ENCODE assay signal across 18 cellular contexts in the genomic region with DNA sequence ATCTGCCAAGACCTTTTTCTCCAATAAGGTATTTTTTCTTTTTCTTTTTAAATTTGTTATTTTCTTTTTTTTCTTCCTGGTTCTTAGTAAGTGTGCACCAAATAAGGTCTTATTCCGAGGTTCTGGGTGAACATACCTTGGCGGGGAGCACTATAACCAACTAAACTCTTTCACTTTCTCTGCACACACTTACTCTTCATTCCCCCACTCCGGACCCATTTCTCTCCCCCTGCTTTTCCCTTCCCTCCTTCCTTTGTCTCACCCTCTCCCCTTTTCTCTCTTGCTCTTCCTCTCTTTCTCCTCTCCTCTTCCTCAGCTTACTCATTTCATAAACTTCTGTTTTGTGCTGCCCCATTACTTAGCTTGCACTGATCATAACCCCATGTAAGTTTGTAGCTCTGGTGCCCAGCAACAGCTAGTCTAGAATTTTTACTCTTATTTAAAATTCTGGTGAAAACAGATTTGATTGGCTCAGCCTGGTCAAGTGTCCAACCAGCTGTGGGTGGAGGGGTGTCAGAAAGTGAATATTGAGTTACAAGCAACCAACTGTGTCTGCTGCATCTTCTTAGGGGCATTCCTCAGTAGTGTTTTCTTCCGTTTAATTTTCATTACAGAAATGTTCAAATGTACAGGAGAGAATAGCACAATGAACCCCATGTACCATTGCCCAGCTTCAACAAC.
A peak's percentile ranks its signal among the peaks of the same experiment; 100 is the strongest.
DNase-seq lines count a peak whose midpoint lies in the region; ATAC-seq and TF ChIP-seq lines count a peak whose summit lies in the region.
"Had no signal": no experiment of that assay in that cellular context is flagged by ENCODE, and none has a peak within 500 bp of the region (broad histone marks: within the 10 kb centered on the region; RNA-seq: fewer than 3 reads in every experiment).

No MANE protein-coding gene starts in this region.

- no peaks in the 10 kb centered on the region for H3K27me3 Mint-ChIP-seq in activated CD4-positive, alpha-beta memory T cell treated with anti-CD3 and anti-CD28 coated beads, Interleukin-2, amount 10 ng/mL, durations not matched to agents 7 days and 5 days
- H3K27me3 Mint-ChIP-seq in activated CD4-positive, alpha-beta memory T cell treated with anti-CD3 and anti-CD28 coated beads for 36 hours = peaks cover 1% of the 10 kb centered on the region
- H3K27me3 Mint-ChIP-seq in T-cell (no peaks in the 10 kb centered on the region), natural killer cell (ENCODE audit: low read depth in 2 of 2) (no peaks in the 10 kb centered on the region)
- H3K27me3 Mint-ChIP-seq: type B pancreatic cell had no signal

- CTCF ChIA-PET in activated CD4-positive, alpha-beta memory T cell treated with anti-CD3 and anti-CD28 coated beads, Interleukin-2, amount 10 ng/mL, durations not matched to agents 7 days and 5 days (lab: Charles Lee) = no interaction called here
- CTCF ChIA-PET in activated CD4-positive, alpha-beta memory T cell treated with anti-CD3 and anti-CD28 coated beads for 36 hours (lab: Charles Lee) = no interaction called here
- CTCF ChIA-PET in T-cell (lab: Charles Lee) = no interaction called here

- no peak overlapping the region for H3K4ac ChIP-seq in mesendoderm (ENCODE audit: low read depth, low read length)

- H4K5ac ChIP-seq in mesendoderm (ENCODE audit: low read length) = no peak overlapping the region

- ATAC-seq in T-cell (replicated peaks in 1 of 4) = no peak
- ATAC-seq in natural killer cell = no peak
- no peak for ATAC-seq in GM19324 (IDR thresholded peaks at IDR 0.05; ENCODE audit: low FRiP score, unreplicated experiment)
- no peak for ATAC-seq in HG02973 (IDR thresholded peaks at IDR 0.05; ENCODE audit: unreplicated experiment)
- ATAC-seq: left lung had no signal

- in situ Hi-C loops in GM13976 (cut with MboI; ENCODE audit: low sequenced_read_pairs, unreplicated experiment) = no loop called here

- no CpG with 5 or more reads among the region's 4 CpGs for WGBS in mesendoderm (ENCODE audit: extremely low coverage, insufficient coverage, low lambda C conversion rate)

- H2BK15ac ChIP-seq in mesendoderm (replicated peaks; ENCODE audit: low read depth) = no peak overlapping the region

- no peaks in the 10 kb centered on the region for H3K36me3 Mint-ChIP-seq in activated CD4-positive, alpha-beta memory T cell treated with anti-CD3 and anti-CD28 coated beads, Interleukin-2, amount 10 ng/mL, durations not matched to agents 7 days and 5 days (ENCODE audit: low read depth)
- H3K36me3 Mint-ChIP-seq in activated CD4-positive, alpha-beta memory T cell treated with anti-CD3 and anti-CD28 coated beads for 36 hours = no peaks in the 10 kb centered on the region
- H3K36me3 Mint-ChIP-seq in T-cell = no peaks in the 10 kb centered on the region
- H3K36me3 Mint-ChIP-seq in natural killer cell = no peaks in the 10 kb centered on the region
- H3K36me3 Mint-ChIP-seq: type B pancreatic cell had no signal

- no peak overlapping the region for H3K4me2 ChIP-seq in mesendoderm (ENCODE audit: low read length)

- H3K4me1 ChIP-seq in mesendoderm (ENCODE audit: control insufficient read depth, low read depth, low read length) = no peaks in the 10 kb centered on the region
- H3K4me1 ChIP-seq: parathyroid adenoma had no signal

- TF ChIP-seq CTCF in GM13976 (IDR thresholded peaks at IDR 0.05; ENCODE audit: borderline replicate concordance, control extremely low read depth, extremely low read depth, insufficient read depth, missing control alignments) (no peak), natural killer cell (IDR thresholded peaks at IDR 0.05) (no peak)

- H3K9me3 Mint-ChIP-seq in activated CD4-positive, alpha-beta memory T cell treated with anti-CD3 and anti-CD28 coated beads, Interleukin-2, amount 10 ng/mL, durations not matched to agents 7 days and 5 days = no peaks in the 10 kb centered on the region
- H3K9me3 Mint-ChIP-seq in activated CD4-positive, alpha-beta memory T cell treated with anti-CD3 and anti-CD28 coated beads for 36 hours = no peaks in the 10 kb centered on the region
- H3K9me3 Mint-ChIP-seq in T-cell (peaks cover 0 to 4% (median 0%) of the 10 kb centered on the region in 3 donors), natural killer cell (no peaks in the 10 kb centered on the region)

- peaks cover 18% of the 10 kb centered on the region for H3K4me1 Mint-ChIP-seq in activated CD4-positive, alpha-beta memory T cell treated with anti-CD3 and anti-CD28 coated beads, Interleukin-2, amount 10 ng/mL, durations not matched to agents 7 days and 5 days
- peaks cover 13% of the 10 kb centered on the region for H3K4me1 Mint-ChIP-seq in activated CD4-positive, alpha-beta memory T cell treated with anti-CD3 and anti-CD28 coated beads for 36 hours (ENCODE audit: low read depth)
- H3K4me1 Mint-ChIP-seq in T-cell (peaks cover 16 to 31% (median 17%) of the 10 kb centered on the region in 3 donors), natural killer cell (peaks cover 10 to 15% of the 10 kb centered on the region in 2 donors)

- POLR2A ChIA-PET in activated CD4-positive, alpha-beta memory T cell treated with anti-CD3 and anti-CD28 coated beads, Interleukin-2, amount 10 ng/mL, durations not matched to agents 7 days and 5 days (lab: Charles Lee) = interaction anchor here (0.7 kb wide), 1 partner anchor 170 kb away, joined by 3 read pairs; no protein-coding TSS in a partner anchor
- POLR2A ChIA-PET in activated CD4-positive, alpha-beta memory T cell treated with anti-CD3 and anti-CD28 coated beads for 36 hours (lab: Charles Lee) = no interaction called here
- POLR2A ChIA-PET in T-cell (lab: Charles Lee) = interaction anchor here in 1 of 2 donors (0.6 kb wide), 1 partner anchor 500 kb away, joined by 3 read pairs; no protein-coding TSS in a partner anchor

- no peak overlapping the region for H2BK120ac ChIP-seq in mesendoderm (ENCODE audit: low read depth, low read length)

- no peaks in the 10 kb centered on the region for H3K79me2 ChIP-seq in mesendoderm (ENCODE audit: control insufficient read depth, insufficient read depth, low read length)
- H3K79me2 ChIP-seq: parathyroid adenoma had no signal

- no peak overlapping the region for H2BK5ac ChIP-seq in mesendoderm (ENCODE audit: low read length)

- no peak for DNase-seq in activated CD4-positive, alpha-beta memory T cell treated with anti-CD3 and anti-CD28 coated beads, Interleukin-2, amount 10 ng/mL, durations not matched to agents 7 days and 5 days
- DNase-seq in activated CD4-positive, alpha-beta memory T cell treated with anti-CD3 and anti-CD28 coated beads for 36 hours = no peak
- peak; percentile 45 for DNase-seq in GM13976 (ENCODE audit: low spot score)
- no peak for DNase-seq in T-cell
- no peak for DNase-seq in natural killer cell
- DNase-seq in mesendoderm = no peak
- DNase-seq: caudate nucleus; COR-L47; GF-D8; Karpas-422; left lung; NCI-H1436 treated with DMSO at 0.1 percent for 48 hours; NCI-H446; stimulated activated CD4-positive, alpha-beta T cell treated with anti-CD3 and anti-CD28 coated beads, Interleukin-4, amount 100 ng/mL, for 24 hours had no signal

- intact Hi-C loops in activated CD4-positive, alpha-beta memory T cell treated with anti-CD3 and anti-CD28 coated beads for 36 hours (cut with micrococcal nuclease) = no loop called here
- intact Hi-C loops in natural killer cell (cut with micrococcal nuclease) = no loop called here

- no peaks in the 10 kb centered on the region for H3K36me3 ChIP-seq in mesendoderm (ENCODE audit: control insufficient read depth, insufficient read depth, low read length)
- H3K36me3 ChIP-seq: left lung had no signal

- H3K4me3 Mint-ChIP-seq in activated CD4-positive, alpha-beta memory T cell treated with anti-CD3 and anti-CD28 coated beads, Interleukin-2, amount 10 ng/mL, durations not matched to agents 7 days and 5 days = peak overlapping the region; percentile 64
- H3K4me3 Mint-ChIP-seq in activated CD4-positive, alpha-beta memory T cell treated with anti-CD3 and anti-CD28 coated beads for 36 hours = no peak overlapping the region
- H3K4me3 Mint-ChIP-seq in T-cell = peak overlapping the region in 2 of 3 donors; percentile 70 to 82
- H3K4me3 Mint-ChIP-seq in natural killer cell = peak overlapping the region; percentile 50
- H3K4me3 Mint-ChIP-seq: type B pancreatic cell had no signal

- no peak overlapping the region for H4K8ac ChIP-seq in mesendoderm (ENCODE audit: low read depth, low read length)

- H3K27me3 ChIP-seq in mesendoderm (ENCODE audit: insufficient read depth, low read length, poor library complexity) = no peaks in the 10 kb centered on the region
- H3K27me3 ChIP-seq: left lung had no signal

- no peak overlapping the region for H2AK5ac ChIP-seq in mesendoderm (ENCODE audit: low read length)

- peak overlapping the region; percentile 21 for H3K27ac Mint-ChIP-seq in activated CD4-positive, alpha-beta memory T cell treated with anti-CD3 and anti-CD28 coated beads, Interleukin-2, amount 10 ng/mL, durations not matched to agents 7 days and 5 days
- H3K27ac Mint-ChIP-seq in activated CD4-positive, alpha-beta memory T cell treated with anti-CD3 and anti-CD28 coated beads for 36 hours = no peak overlapping the region
- peak overlapping the region; percentile 71 to 88 for H3K27ac Mint-ChIP-seq in T-cell
- peak overlapping the region in 1 of 2 donors; percentile 51 for H3K27ac Mint-ChIP-seq in natural killer cell
- H3K27ac Mint-ChIP-seq: type B pancreatic cell had no signal

- H3K79me1 ChIP-seq in mesendoderm (ENCODE audit: low read length) = no peaks in the 10 kb centered on the region

- no peak overlapping the region for H3K9ac ChIP-seq in mesendoderm (ENCODE audit: low read length)
- H3K9ac ChIP-seq: parathyroid adenoma had no signal

- H3K4me3 ChIP-seq in mesendoderm (ENCODE audit: low read length) = no peak overlapping the region
- H3K4me3 ChIP-seq: left lung had no signal

- no peak overlapping the region for H3K56ac ChIP-seq in mesendoderm (ENCODE audit: low read length)

- H3K18ac ChIP-seq in mesendoderm (ENCODE audit: low read length) = no peak overlapping the region

- H3K23ac ChIP-seq in mesendoderm (ENCODE audit: low read length) = no peak overlapping the region

- no peak overlapping the region for H3K27ac ChIP-seq in mesendoderm (ENCODE audit: low read depth, low read length)
- H3K27ac ChIP-seq: left lung, parathyroid adenoma had no signal
